ENCODE assay signal across 12 cellular contexts in the genomic region with DNA sequence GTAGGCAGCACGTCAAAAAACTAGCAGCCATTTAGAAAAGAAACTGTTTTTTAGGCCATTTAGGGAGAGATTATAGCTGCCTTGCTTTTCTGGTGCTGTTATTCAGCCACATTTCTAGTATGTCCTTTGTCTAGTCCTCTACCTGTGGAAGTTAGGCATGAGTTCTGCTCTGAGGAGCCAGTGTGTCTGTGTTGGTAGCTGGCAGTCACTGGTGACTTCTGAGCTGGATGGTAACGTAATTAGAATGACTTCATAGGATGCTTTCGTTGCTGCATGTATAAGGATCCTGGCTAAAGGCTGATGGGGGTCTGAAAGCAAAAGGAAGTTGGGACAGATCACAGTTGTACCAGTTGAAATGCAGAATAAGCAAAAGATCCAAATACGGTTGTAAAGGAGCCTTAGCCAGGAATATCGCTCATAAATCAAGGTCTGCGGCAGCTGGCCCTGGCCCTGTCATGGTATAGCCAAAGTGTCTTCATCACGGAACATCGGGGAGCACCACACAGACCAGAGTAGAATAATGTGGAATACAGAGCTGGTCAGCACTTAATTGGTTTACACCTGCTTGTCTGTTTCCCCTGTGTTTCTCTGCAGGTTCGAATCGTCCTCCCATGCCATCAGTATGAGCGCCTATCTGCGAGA.
"Had no signal": no experiment of that assay in that cellular context is flagged by ENCODE, and none has a peak within 500 bp of the region (broad histone marks: within the 10 kb centered on the region; RNA-seq: fewer than 3 reads in every experiment).

No MANE protein-coding gene starts in this region.

- DNase-seq: activated CD4-positive, alpha-beta T cell treated with anti-CD3 and anti-CD28 coated beads for 1 hour; activated CD4-positive, alpha-beta T cell treated with anti-CD3 and anti-CD28 coated beads, Interleukin-2, amount 50 U/mL, for 48 hours; activated CD8-positive, alpha-beta memory T cell treated with anti-CD3 and anti-CD28 coated beads, Interleukin-2, amount 10 ng/mL, durations not matched to agents 7 days and 5 days; activated naive CD4-positive, alpha-beta T cell treated with anti-CD3 and anti-CD28 coated beads, Interleukin-2, amount 10 ng/mL, durations not matched to agents 7 days and 5 days; activated T-cell treated with anti-CD3 and anti-CD28 coated beads, Interleukin-2, amount 50 U/mL, for 1 hour; islet precursor cell; midbrain; pancreas; stimulated activated CD4-positive, alpha-beta T cell treated with anti-CD3 and anti-CD28 coated beads, Interleukin-1b, Interleukin-23, amount 100 ng/mL, for 48 hours had no signal

- H3K9me3 ChIP-seq: pancreas, thoracic aorta had no signal

- H3K27me3 Mint-ChIP-seq: activated CD8-positive, alpha-beta memory T cell treated with anti-CD3 and anti-CD28 coated beads, Interleukin-2, amount 10 ng/mL, durations not matched to agents 7 days and 5 days; activated naive CD4-positive, alpha-beta T cell treated with anti-CD3 and anti-CD28 coated beads, Interleukin-2, amount 10 ng/mL, durations not matched to agents 7 days and 5 days had no signal

- H3K27me3 ChIP-seq: pancreas had no signal

- H3K4me3 ChIP-seq: pancreas, thoracic aorta had no signal

- H3K27ac Mint-ChIP-seq: activated CD8-positive, alpha-beta memory T cell treated with anti-CD3 and anti-CD28 coated beads, Interleukin-2, amount 10 ng/mL, durations not matched to agents 7 days and 5 days; activated naive CD4-positive, alpha-beta T cell treated with anti-CD3 and anti-CD28 coated beads, Interleukin-2, amount 10 ng/mL, durations not matched to agents 7 days and 5 days had no signal

- H3K4me1 ChIP-seq: pancreas had no signal

- H3K27ac ChIP-seq: pancreas, thoracic aorta, VCaP had no signal

- H3K9me3 Mint-ChIP-seq: activated naive CD4-positive, alpha-beta T cell treated with anti-CD3 and anti-CD28 coated beads, Interleukin-2, amount 10 ng/mL, durations not matched to agents 7 days and 5 days had no signal

- ATAC-seq: activated CD8-positive, alpha-beta memory T cell treated with anti-CD3 and anti-CD28 coated beads, Interleukin-2, amount 10 ng/mL, durations not matched to agents 7 days and 5 days; esophagus mucosa; pancreas had no signal

- H3K4me3 Mint-ChIP-seq: activated CD8-positive, alpha-beta memory T cell treated with anti-CD3 and anti-CD28 coated beads, Interleukin-2, amount 10 ng/mL, durations not matched to agents 7 days and 5 days; activated naive CD4-positive, alpha-beta T cell treated with anti-CD3 and anti-CD28 coated beads, Interleukin-2, amount 10 ng/mL, durations not matched to agents 7 days and 5 days had no signal
